In genomic region chr16:75078886-75079285, GRCh38 we compare ENCODE assay signal across 29 cellular contexts. TPM values are rescaled to one million over a fixed set of nuclear protein-coding genes. Genes with fewer than 3 reads are reported as not detected.
"Had no signal": no experiment of that assay in that cellular context is flagged by ENCODE, and none has a peak within 500 bp of the region (broad histone marks: within the 10 kb centered on the region; RNA-seq: fewer than 3 reads in every experiment).

No MANE protein-coding gene starts in this region.

- H3K36me3 ChIP-seq: left ventricle myocardium inferior, right lobe of liver, transverse colon, uterus had no signal

- H3K4me1 ChIP-seq: foreskin keratinocyte had no signal

- H3K4me3 Mint-ChIP-seq: activated B cell treated with CpG ODN at 0.5 μM for 24 hours; activated CD4-positive, alpha-beta memory T cell treated with anti-CD3 and anti-CD28 coated beads for 36 hours; activated naive CD4-positive, alpha-beta T cell treated with anti-CD3 and anti-CD28 coated beads, Interleukin-2, amount 10 ng/mL, durations not matched to agents 7 days and 5 days; activated naive CD8-positive, alpha-beta T cell treated with anti-CD3 and anti-CD28 coated beads, Interleukin-2, amount 50 U/mL, for 24 hours; brain; immature natural killer cell; stimulated activated naive B cell treated with anti-CD40 and anti-IgM and Interleukin-4, amounts not matched to agents 10 μg/mL and 1 μg/mL and 100 μg/mL, for 72 hours had no signal

- H3K27me3 Mint-ChIP-seq: activated CD4-positive, alpha-beta memory T cell treated with anti-CD3 and anti-CD28 coated beads for 36 hours; activated naive CD4-positive, alpha-beta T cell treated with anti-CD3 and anti-CD28 coated beads, Interleukin-2, amount 10 ng/mL, durations not matched to agents 7 days and 5 days; activated naive CD8-positive, alpha-beta T cell treated with anti-CD3 and anti-CD28 coated beads, Interleukin-2, amount 50 U/mL, for 24 hours had no signal

- ATAC-seq: activated naive CD8-positive, alpha-beta T cell treated with anti-CD3 and anti-CD28 coated beads, Interleukin-2, amount 50 U/mL, for 24 hours; foreskin keratinocyte; stimulated activated naive B cell treated with anti-CD40 and anti-IgM and Interleukin-4, amounts not matched to agents 10 μg/mL and 1 μg/mL and 100 μg/mL, for 72 hours had no signal

- H3K36me3 Mint-ChIP-seq: activated CD4-positive, alpha-beta memory T cell treated with anti-CD3 and anti-CD28 coated beads for 36 hours; immature natural killer cell; stimulated activated naive B cell treated with anti-CD40 and anti-IgM and Interleukin-4, amounts not matched to agents 10 μg/mL and 1 μg/mL and 100 μg/mL, for 72 hours had no signal

- H3K4me3 ChIP-seq: hepatocyte, left ventricle myocardium inferior, right lobe of liver, smooth muscle cell, transverse colon, uterus had no signal

- H3K9me3 ChIP-seq: left ventricle myocardium inferior, right lobe of liver, transverse colon, uterus had no signal

- H3K9ac ChIP-seq: parathyroid adenoma had no signal

- H3K9me3 Mint-ChIP-seq: activated B cell treated with CpG ODN at 0.5 μM for 24 hours; activated CD4-positive, alpha-beta memory T cell treated with anti-CD3 and anti-CD28 coated beads for 36 hours; activated naive CD8-positive, alpha-beta T cell treated with anti-CD3 and anti-CD28 coated beads, Interleukin-2, amount 50 U/mL, for 24 hours; immature natural killer cell; stimulated activated naive B cell treated with anti-CD40 and anti-IgM and Interleukin-4, amounts not matched to agents 10 μg/mL and 1 μg/mL and 100 μg/mL, for 72 hours had no signal

- DNase-seq: activated B cell treated with CpG ODN at 0.5 μM for 24 hours; activated CD4-positive, alpha-beta memory T cell treated with anti-CD3 and anti-CD28 coated beads for 36 hours; activated CD4-positive, alpha-beta T cell treated with anti-CD3 and anti-CD28 coated beads for 4 hours; activated naive CD4-positive, alpha-beta T cell treated with anti-CD3 and anti-CD28 coated beads, Interleukin-2, amount 10 ng/mL, durations not matched to agents 7 days and 5 days; activated naive CD8-positive, alpha-beta T cell treated with anti-CD3 and anti-CD28 coated beads, Interleukin-2, amount 50 U/mL, for 24 hours; activated T-cell treated with anti-CD3 and anti-CD28 coated beads, Interleukin-2, amount 50 U/mL, for 48 hours; caudate nucleus; dermis blood vessel endothelial cell; effector CD8-positive, alpha-beta T cell; foreskin keratinocyte; glutamatergic neuron; immature natural killer cell; kidney glomerular epithelial cell; left ventricle myocardium inferior; nucleus accumbens; stimulated activated CD4-positive, alpha-beta T cell treated with anti-CD3 and anti-CD28 coated beads, Interleukin-15, amount 100 ng/mL, for 24 hours; stimulated activated CD4-positive, alpha-beta T cell treated with anti-CD3 and anti-CD28 coated beads, Interleukin-2, amount 100 ng/mL, for 48 hours; stimulated activated CD8-positive, alpha-beta memory T cell treated with anti-CD3 and anti-CD28 coated beads, Interleukin-4, amount 100 ng/mL, for 48 hours; stimulated activated naive B cell treated with anti-CD40 and anti-IgM and Interleukin-4, amounts not matched to agents 10 μg/mL and 1 μg/mL and 100 μg/mL, for 72 hours; T-helper 1 cell; T-helper 9 cell; transverse colon; uterus had no signal

- H3K27ac Mint-ChIP-seq: activated B cell treated with CpG ODN at 0.5 μM for 24 hours; activated CD4-positive, alpha-beta memory T cell treated with anti-CD3 and anti-CD28 coated beads for 36 hours; activated naive CD4-positive, alpha-beta T cell treated with anti-CD3 and anti-CD28 coated beads, Interleukin-2, amount 10 ng/mL, durations not matched to agents 7 days and 5 days; activated naive CD8-positive, alpha-beta T cell treated with anti-CD3 and anti-CD28 coated beads, Interleukin-2, amount 50 U/mL, for 24 hours; stimulated activated naive B cell treated with anti-CD40 and anti-IgM and Interleukin-4, amounts not matched to agents 10 μg/mL and 1 μg/mL and 100 μg/mL, for 72 hours had no signal

- H3K27ac ChIP-seq: foreskin keratinocyte, hepatocyte, left ventricle myocardium inferior, parathyroid adenoma, transverse colon, uterus had no signal

RNA-seq across cellular contexts. Expression of gene LDHD, which starts 37.7 kb away (rescaled TPM):
- total RNA-seq: activated B cell treated with CpG ODN at 0.5 μM for 24 hours had no signal
- polyA plus RNA-seq: neural cell had no signal
